ENCODE assay signal across 27 cellular contexts in genomic region chr1:244640917-244641316, GRCh38.
"Had no signal": no experiment of that assay in that cellular context is flagged by ENCODE, and none has a peak within 500 bp of the region (broad histone marks: within the 10 kb centered on the region; RNA-seq: fewer than 3 reads in every experiment).

No MANE protein-coding gene starts in this region.

- H3K4me3 ChIP-seq: stomach, suprapubic skin, testis, thoracic aorta, thyroid gland, tibial artery, tibial nerve, transverse colon, upper lobe of left lung, upper lobe of right lung, uterus, vagina had no signal

- H3K36me3 ChIP-seq: stomach, suprapubic skin, thoracic aorta, thyroid gland, tibial artery, tibial nerve, transverse colon, upper lobe of left lung, upper lobe of right lung, uterus, vagina had no signal

- H3K9me3 ChIP-seq: stomach, suprapubic skin, testis, thoracic aorta, thyroid gland, tibial artery, tibial nerve, transverse colon, upper lobe of left lung, upper lobe of right lung, uterus, vagina had no signal

- ATAC-seq: stimulated activated effector memory CD8-positive, alpha-beta T cell treated with anti-CD3 and anti-CD28 coated beads, Interleukin-12 subunit alpha, Interleukin-12 subunit beta, amount 100 ng/mL, for 72 hours; stimulated activated memory B cell treated with anti-CD40 and anti-IgM and Interleukin-4, amounts not matched to agents 10 μg/mL and 1 μg/mL and 100 μg/mL, for 72 hours; stimulated activated naive B cell treated with anti-CD40 and anti-IgM and Interleukin-4, amounts not matched to agents 10 μg/mL and 1 μg/mL and 100 μg/mL, for 72 hours; stimulated activated naive CD8-positive, alpha-beta T cell treated with anti-CD3 and anti-CD28 coated beads, Interleukin-15, amount 100 ng/mL, for 72 hours; stimulated activated naive CD8-positive, alpha-beta T cell treated with anti-CD3 and anti-CD28 coated beads, Interleukin-15, Interleukin-2, amounts not matched to agents 100 U/mL and 50 U/mL, for 24 hours; upper lobe of right lung had no signal

- FAIRE-seq: urothelium cell line had no signal

- H3K27me3 ChIP-seq: stomach, suprapubic skin, testis, thyroid gland, tibial artery, tibial nerve, transverse colon, upper lobe of left lung, upper lobe of right lung, uterus, vagina had no signal

- H3K27ac ChIP-seq: stomach, suprapubic skin, testis, thoracic aorta, thyroid gland, tibial artery, tibial nerve, transverse colon, upper lobe of left lung, upper lobe of right lung, uterus, vagina had no signal

- H3K4me1 ChIP-seq: stomach, suprapubic skin, testis, thyroid gland, tibial artery, tibial nerve, transverse colon, upper lobe of left lung, upper lobe of right lung, uterus, vagina had no signal

- DNase-seq: stimulated activated CD4-positive, alpha-beta T cell treated with anti-CD3 and anti-CD28 coated beads, Interleukin-2, amount 100 ng/mL, for 48 hours; stimulated activated CD4-positive, alpha-beta T cell treated with anti-CD3 and anti-CD28 coated beads, Interleukin-4, amount 100 ng/mL, for 1 hour; stimulated activated CD4-positive, alpha-beta T cell treated with anti-CD3 and anti-CD28 coated beads, Interleukin-4, amount 100 ng/mL, for 24 hours; stimulated activated CD4-positive, alpha-beta T cell treated with anti-CD3 and anti-CD28 coated beads, Interleukin-4, amount 100 ng/mL, for 4 hours; stimulated activated CD8-positive, alpha-beta memory T cell treated with anti-CD3 and anti-CD28 coated beads, Interleukin-4, amount 100 ng/mL, for 48 hours; stimulated activated naive B cell treated with anti-CD40 and anti-IgM and Interleukin-4, amounts not matched to agents 10 μg/mL and 1 μg/mL and 100 μg/mL, for 72 hours; stimulated activated naive CD4-positive, alpha-beta T cell; stimulated activated naive CD4-positive, alpha-beta T cell treated with Interleukin-2 at 50 U/mL for 16 hours; stimulated activated naive CD8-positive, alpha-beta T cell treated with anti-CD3 and anti-CD28 coated beads, Interleukin-15, amount 100 ng/mL, for 72 hours; stimulated activated naive CD8-positive, alpha-beta T cell treated with anti-CD3 and anti-CD28 coated beads, Interleukin-15, Interleukin-2, amounts not matched to agents 100 U/mL and 50 U/mL, for 24 hours; stomach; substantia nigra; testis; thyroid gland; tibial artery; transverse colon; trophoblast cell; upper lobe of left lung; upper lobe of right lung; uterus had no signal
